8 cellular contexts compared by ENCODE assay signal in genomic region chr4:94841166-94841863, GRCh38.
DNase-seq lines count a peak whose midpoint lies in the region; ATAC-seq, FAIRE-seq and TF ChIP-seq lines count a peak whose summit lies in the region.
"Not testable (repeated sequence)": the region's sequence is repeated elsewhere in the genome, so short reads cannot be mapped to it uniquely, and the experiment has no call there.

No MANE protein-coding gene starts in this region.

- not testable (repeated sequence) for FAIRE-seq in A549 (lab: Jason Lieb, UNC); H1 (lab: Jason Lieb, UNC)

- H2BK20ac ChIP-seq in H9 (ENCODE audit: low read depth, low read length, poor library complexity, severe bottlenecking); H1 (ENCODE audit: low read length): not testable (repeated sequence)

- not testable (repeated sequence) for H2BK5ac ChIP-seq in H9 (ENCODE audit: insufficient read length, low read length); H1 (ENCODE audit: low read depth, low read length)

- H3K18ac ChIP-seq in H9 (ENCODE audit: insufficient read length, low read depth, low read length), result not testable (repeated sequence)
- H3K18ac ChIP-seq in H1 (ENCODE audit: extremely low read depth, low read length), result peak overlapping the region; percentile 48; the same call in 1 of the 2 replicates

- not testable (repeated sequence) for H4K20me1 ChIP-seq in H9 (ENCODE audit: control insufficient read depth, insufficient read depth, insufficient read length); PC-9 (ENCODE audit: insufficient read depth); H1 (replicated peaks in 1 of 2; ENCODE audit: control insufficient read depth in 1 of 2, insufficient read depth in 2 of 2, low read length in 2 of 2)

- ATAC-seq in A549, result peak in 1 of 2 experiments; percentile 70; a peak in 3 of 6 replicates
- ATAC-seq in mucosa of descending colon, result not testable (repeated sequence)

- TF ChIP-seq CTCF in A549 (IDR thresholded peaks at IDR 0.05); H9 (conservative IDR thresholded peaks at IDR 0.05); PC-9 (conservative IDR thresholded peaks at IDR 0.05); H1 (IDR thresholded peaks at IDR 0.05; ENCODE audit: control extremely low read depth in 1 of 3, insufficient read depth in 1 of 3, low read depth in 1 of 3, low read length in 3 of 3); mucosa of descending colon (IDR thresholded peaks at IDR 0.05); transverse colon (IDR thresholded peaks at IDR 0.05): not testable (repeated sequence)

- H3K9me3 Mint-ChIP-seq in H9, result not testable (repeated sequence)

- not testable (repeated sequence) for H2AFZ ChIP-seq in H9 (ENCODE audit: low read length); H1 (ENCODE audit: low read length)
- H2AFZ ChIP-seq in PC-9, result peak overlapping the region; percentile 75

- not testable (repeated sequence) for H3K14ac ChIP-seq in H9 (ENCODE audit: insufficient read depth, low read length); H1 (ENCODE audit: insufficient read length)

- H3F3A ChIP-seq in PC-9 (ENCODE audit: insufficient read depth, low read depth), result not testable (repeated sequence)

- peaks cover 3 to 11% of the 10 kb centered on the region in 2 experiments; a peak in 3 of 4 replicates for H3K4me1 Mint-ChIP-seq in H9

- POLR2A ChIA-PET in A549 (lab: Yijun Ruan, JAX) (interaction anchor here (0.5 to 0.9 kb wide), 2 partner anchors 37 to 82 kb away, joined by 3 to 4 read pairs; no protein-coding TSS in a partner anchor), PC-9 (lab: Charles Lee; ENCODE audit: unreplicated experiment) (interaction anchor here (1.1 kb wide), 1 partner anchor 161 kb away, joined by 5 read pairs; no protein-coding TSS in a partner anchor), H1 (lab: Charles Lee; ENCODE audit: partially characterized antibody) (interaction anchor here (1.3 to 1.4 kb wide), 2 partner anchors 12 to 155 kb away, joined by 3 read pairs; no protein-coding TSS in a partner anchor)

- not testable (repeated sequence) for H3K9me2 ChIP-seq in PC-9 (ENCODE audit: insufficient read depth)

- H3K36me3 Mint-ChIP-seq in H9 (ENCODE audit: insufficient read depth in 1 of 3, low read depth in 3 of 3), result not testable (repeated sequence)

- not testable (repeated sequence) for H2BK12ac ChIP-seq in H9 (ENCODE audit: insufficient read length, low read depth, low read length); H1 (ENCODE audit: low read depth, low read length)

- H2BK120ac ChIP-seq in H9 (ENCODE audit: low read depth, low read length, poor library complexity, severe bottlenecking); H1 (replicated peaks; ENCODE audit: low read depth, low read length): not testable (repeated sequence)

- H2BK15ac ChIP-seq in H9 (ENCODE audit: low read depth, low read length); H1 (ENCODE audit: low read length): not testable (repeated sequence)

- TF ChIP-seq RAD21 in A549 (conservative IDR thresholded peaks at IDR 0.05 in 1 of 2, IDR thresholded peaks at IDR 0.05 in 1 of 2); H1 (IDR thresholded peaks at IDR 0.05 in 1 of 2, conservative IDR thresholded peaks at IDR 0.05 in 1 of 2; ENCODE audit: low read depth in 2 of 2, low read length in 2 of 2): not testable (repeated sequence)

- CTCF ChIA-PET in A549 (lab: Yijun Ruan, JAX); PC-9 (lab: Charles Lee): not testable (repeated sequence)
- CTCF ChIA-PET in H1 (lab: Charles Lee; ENCODE audit: partially characterized antibody), result interaction anchor here (0.7 to 1.3 kb wide), 2 partner anchors 10 to 1068 kb away, joined by 3 to 4 read pairs; no protein-coding TSS in a partner anchor

- H3K79me2 ChIP-seq in H9 (ENCODE audit: insufficient read depth, low read length); PC-9 (ENCODE audit: low read depth); H1 (ENCODE audit: control insufficient read depth in 1 of 2, insufficient read depth in 2 of 2, low read length in 2 of 2): not testable (repeated sequence)

- H3K4me3 Mint-ChIP-seq in H9, result peak overlapping the region; percentile 20 to 38; a peak in 4 of 5 replicates

- 0% methylated on average over 10 of the region's 29 CpGs for WGBS in A549 (ENCODE audit: missing lambda C conversion rate)
- WGBS in H9 (ENCODE audit: extremely low coverage, insufficient read length, low lambda C conversion rate), result no CpG with 5 or more reads among the region's 29 CpGs
- WGBS in H1 (ENCODE audit: extremely low coverage in 1 of 2, insufficient coverage in 1 of 2, insufficient read length in 1 of 2, insufficient replicate concordance in 2 of 2, low coverage in 1 of 2, low lambda C conversion rate in 2 of 2, missing lambda C conversion rate in 1 of 2), 2 experiments, result 81% methylated on average over 25 of the region's 29 CpGs; no CpG with 5 or more reads in 1 of the 2 experiments
- WGBS in transverse colon (ENCODE audit: low coverage in 1 of 2), 2 donors, result 87 to 89% methylated on average over 4 to 25 of the region's 29 CpGs

- H3K4me1 ChIP-seq in A549, result peaks cover 13% of the 10 kb centered on the region; the same call in 2 of the 3 replicates
- H3K4me1 ChIP-seq in H9 (ENCODE audit: insufficient read depth, low read length); PC-9 (replicated peaks; ENCODE audit: insufficient read depth); H1 (replicated peaks in 1 of 4; ENCODE audit: control insufficient read depth in 3 of 4, insufficient read depth in 4 of 4, low read length in 3 of 4); mucosa of descending colon (ENCODE audit: low read depth); transverse colon: not testable (repeated sequence)

- not testable (repeated sequence) for H3K23ac ChIP-seq in H9 (ENCODE audit: insufficient read length, low read depth, low read length); H1 (ENCODE audit: insufficient read length)

- peak overlapping the region; percentile 51 for H3K4me3 ChIP-seq in A549
- H3K4me3 ChIP-seq in PC-9, result peak overlapping the region; percentile 56; the same call in 1 of the 2 replicates
- H3K4me3 ChIP-seq in H1 (ENCODE audit: extremely low read depth in 1 of 4, insufficient read depth in 2 of 4, low read depth in 3 of 4, low read length in 4 of 4), result peak overlapping the region in 1 of 4 experiments; percentile 10; a peak in 1 of 8 replicates
- not testable (repeated sequence) for H3K4me3 ChIP-seq in mucosa of descending colon, transverse colon

- H3K36me3 ChIP-seq in PC-9 (ENCODE audit: low read depth); H1 (ENCODE audit: control insufficient read depth in 2 of 4, insufficient read depth in 4 of 4, low read length in 3 of 4); mucosa of descending colon (ENCODE audit: low read depth); transverse colon: not testable (repeated sequence)

- H4K91ac ChIP-seq in H9 (ENCODE audit: insufficient read length, low read depth, low read length); H1 (replicated peaks; ENCODE audit: insufficient read length, low read length): not testable (repeated sequence)

- H3K27me3 ChIP-seq in H9 (ENCODE audit: insufficient read depth, low read length); PC-9 (ENCODE audit: insufficient read depth, low read depth); H1 (replicated peaks in 1 of 4; ENCODE audit: control insufficient read depth in 3 of 4, extremely low read depth in 1 of 4, insufficient read depth in 3 of 4, low read length in 3 of 4); transverse colon: not testable (repeated sequence)

- H4K5ac ChIP-seq in H9 (ENCODE audit: insufficient read length, low read depth, low read length); H1 (ENCODE audit: insufficient read length, low read depth, low read length): not testable (repeated sequence)

- peak overlapping the region; percentile 85 to 86 for H3K27ac ChIP-seq in A549
- not testable (repeated sequence) for H3K27ac ChIP-seq in H9 (ENCODE audit: insufficient read length, low read depth, low read length); PC-9; H1 (ENCODE audit: low read depth, low read length); transverse colon

- not testable (repeated sequence) for H3K9me3 ChIP-seq in A549; H9 (ENCODE audit: control insufficient read depth, low read depth, low read length); PC-9 (ENCODE audit: insufficient read depth, low read depth); H1 (ENCODE audit: insufficient read depth in 2 of 2, low read depth in 1 of 2, low read length in 1 of 2); mucosa of descending colon; transverse colon

- intact Hi-C loops in PC-9 (cut with micrococcal nuclease; ENCODE audit: unreplicated experiment), result loop anchor here (5.0 kb wide), 1 partner anchor 246 kb away; no protein-coding TSS in a partner anchor
- intact Hi-C loops in mucosa of descending colon (cut with DNase I, micrococcal nuclease); transverse colon (cut with DNase I; ENCODE audit: low total_unique reads): not testable (repeated sequence)

- H3K4me2 ChIP-seq in A549, result peak overlapping the region; percentile 97
- H3K4me2 ChIP-seq in H9 (ENCODE audit: insufficient read depth, insufficient read length, low read length); H1 (ENCODE audit: insufficient read depth in 1 of 2, low read depth in 2 of 2, low read length in 2 of 2): not testable (repeated sequence)
- peak overlapping the region; percentile 69 for H3K4me2 ChIP-seq in PC-9

- BruUV-seq in PC-9 (replicated peaks; lab: Mats Ljungman, UMichigan), result TSS peak; percentile 52

- not testable (repeated sequence) for H3K23me2 ChIP-seq in H9 (ENCODE audit: insufficient read length, low read depth, low read length, poor library complexity, severe bottlenecking); H1 (ENCODE audit: low read depth, low read length)

- not testable (repeated sequence) for TF ChIP-seq POLR2A in A549 (IDR thresholded peaks at IDR 0.05; ENCODE audit: low read length); H1 (IDR thresholded peaks at IDR 0.05; ENCODE audit: control extremely low read depth in 1 of 2, low read depth in 2 of 2, low read length in 2 of 2); transverse colon (IDR thresholded peaks at IDR 0.05)

- not testable (repeated sequence) for TF ChIP-seq EP300 in A549 (IDR thresholded peaks at IDR 0.05); H1 (IDR thresholded peaks at IDR 0.05; ENCODE audit: borderline replicate concordance in 1 of 2, low read depth in 2 of 2, low read length in 2 of 2); transverse colon (IDR thresholded peaks at IDR 0.05; ENCODE audit: low read depth)

- not testable (repeated sequence) for H3K56ac ChIP-seq in H9 (ENCODE audit: insufficient read length, low read depth, low read length); H1 (replicated peaks; ENCODE audit: insufficient read length, low read depth, low read length)

- H3T11ph ChIP-seq in H9 (ENCODE audit: low read length), result not testable (repeated sequence)

- not testable (repeated sequence) for H3K9ac ChIP-seq in H9 (ENCODE audit: extremely low read depth, insufficient read length, low read length); H1 (replicated peaks in 1 of 4; ENCODE audit: extremely low read depth in 1 of 4, low read depth in 3 of 4, low read length in 3 of 4)

- H3K27ac Mint-ChIP-seq in H9, result peak overlapping the region in 2 of 3 experiments; percentile 90 to 94; a peak in 4 of 7 replicates

- peak in 1 of 2 experiments; percentile 54 for DNase-seq in A549 (ENCODE audit: low read depth in 1 of 2, low spot score in 1 of 2)
- peak; percentile 63 for DNase-seq in DMS53 (lab: John Stamatoyannopoulos, UW)
- DNase-seq in H9, result not testable (repeated sequence)
- peak; percentile 14 for DNase-seq in NCI-H1105 treated with DMSO at 0.1 percent for 48 hours (lab: John Stamatoyannopoulos, UW)
- peak in 1 of 2 experiments; percentile 60 for DNase-seq in PC-9
- DNase-seq in H1 (ENCODE audit: low read depth in 1 of 2, low spot score in 2 of 2), result peak in 1 of 2 experiments; percentile 56
- DNase-seq in mucosa of descending colon, result peak in 2 of 3 donors; percentile 16 to 62
- peak; percentile 10 for DNase-seq in transverse colon

- H4K8ac ChIP-seq in H9 (replicated peaks; ENCODE audit: insufficient read length, low read depth, low read length), result not testable (repeated sequence)
- H4K8ac ChIP-seq in H1 (ENCODE audit: extremely low read depth, insufficient read depth, low read length), result peak overlapping the region; percentile 51; the same call in 1 of the 2 replicates

- in situ Hi-C loops in transverse colon (cut with MboI; ENCODE audit: low pct_ligation_motif_present in 1 of 4, low pct_unique_long_range_greater_than_20kb in 1 of 4, low sequenced_read_pairs in 3 of 4), result not testable (repeated sequence)

- H2AK5ac ChIP-seq in H9 (ENCODE audit: insufficient read length, low read length); H1 (ENCODE audit: low read depth, low read length): not testable (repeated sequence)

- not testable (repeated sequence) for H3K27me3 Mint-ChIP-seq in H9 (ENCODE audit: low read depth)

- H3K79me1 ChIP-seq in H9 (ENCODE audit: insufficient read depth, low read depth, low read length, poor library complexity, severe bottlenecking); H1 (ENCODE audit: low read depth, low read length): not testable (repeated sequence)

- H3K4ac ChIP-seq in H9 (ENCODE audit: low read depth, low read length); H1 (replicated peaks; ENCODE audit: insufficient read length, low read depth, low read length): not testable (repeated sequence)
